In the genomic region with DNA sequence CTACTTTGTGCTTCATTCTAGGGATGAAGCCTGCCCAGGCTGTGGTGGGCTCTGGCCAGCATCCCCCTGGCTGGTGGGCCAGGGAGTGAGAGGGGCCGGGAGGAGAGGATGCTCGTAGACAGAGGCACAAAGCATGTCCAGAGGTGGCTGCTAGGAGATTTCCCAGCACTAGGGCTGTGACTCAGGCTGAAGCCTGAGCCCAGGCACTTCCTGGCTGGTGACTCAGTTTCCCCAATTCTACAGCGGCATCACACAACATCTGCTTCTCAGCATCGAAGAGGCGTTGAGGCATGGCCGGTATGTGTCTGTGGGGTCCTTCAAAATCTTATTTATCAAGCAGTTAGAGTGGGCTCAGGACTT, we compare ENCODE assay signal across 9 cellular contexts. TPM values are rescaled to one million over a fixed set of nuclear protein-coding genes. Genes with fewer than 3 reads are reported as not detected.
DNase-seq lines count a peak whose midpoint lies in the region; ATAC-seq and TF ChIP-seq lines count a peak whose summit lies in the region.
"Had no signal": no experiment of that assay in that cellular context is flagged by ENCODE, and none has a peak within 500 bp of the region (broad histone marks: within the 10 kb centered on the region; RNA-seq: fewer than 3 reads in every experiment).

No MANE protein-coding gene starts in this region.

- H3K27me3 ChIP-seq in Panc1 (ENCODE audit: control insufficient read depth, insufficient read depth, low read length): no peaks in the 10 kb centered on the region
- no peaks in the 10 kb centered on the region for H3K27me3 ChIP-seq in lower lobe of right lung (ENCODE audit: low read depth)
- H3K27me3 ChIP-seq in testis: no peaks in the 10 kb centered on the region
- H3K27me3 ChIP-seq in MG63: peaks cover 2% of the 10 kb centered on the region; the same call in 1 of the 2 replicates
- H3K27me3 ChIP-seq: hepatocyte had no signal

- 90 to 95% methylated on average over 6 of the region's 6 CpGs for WGBS in testis, 2 donors

- H3K36me3 ChIP-seq in Panc1 (ENCODE audit: control insufficient read depth, insufficient read depth, low read length) (no peaks in the 10 kb centered on the region), lower lobe of right lung (no peaks in the 10 kb centered on the region), testis (ENCODE audit: low read depth, missing control alignments) (no peaks in the 10 kb centered on the region), MG63 (no peaks in the 10 kb centered on the region)

- intact Hi-C loops in Panc1 (cut with micrococcal nuclease; ENCODE audit: unreplicated experiment): loop anchor here (10.0 kb wide), 2 partner anchors 149 to 189 kb away; no protein-coding TSS in a partner anchor
- intact Hi-C loops in lower lobe of right lung (cut with DNase I): no loop called here
- intact Hi-C loops in testis (cut with DNase I; ENCODE audit: low total_unique reads): loop anchor here (5.0 kb wide), 1 partner anchor 217 kb away; no protein-coding TSS in a partner anchor

- H3K9me3 ChIP-seq in Panc1 (ENCODE audit: control insufficient read depth, insufficient read depth, low read depth, low read length): no peaks in the 10 kb centered on the region
- H3K9me3 ChIP-seq in lower lobe of right lung: no peaks in the 10 kb centered on the region
- H3K9me3 ChIP-seq in testis: no peaks in the 10 kb centered on the region
- no peaks in the 10 kb centered on the region for H3K9me3 ChIP-seq in MG63

- no peak for DNase-seq in Panc1 (ENCODE audit: low read depth, low spot score)
- no peak for DNase-seq in coronary artery (ENCODE audit: low spot score)
- no peak for DNase-seq in lower lobe of right lung
- no peak for DNase-seq in testis
- no peak for DNase-seq in stimulated activated CD4-positive, alpha-beta T cell treated with anti-CD3 and anti-CD28 coated beads, Interleukin-12 subunit alpha, Interleukin-12 subunit beta, amount 100 ng/mL, for 4 hours
- DNase-seq in MG63: no peak
- DNase-seq in DMS79 treated with DMSO at 0.1 percent for 48 hours (lab: John Stamatoyannopoulos, UW): no peak

- no TSS peak for BruUV-seq in Panc1 (replicated peaks; lab: Mats Ljungman, UMichigan)

- ATAC-seq in Panc1: no peak
- no peak for ATAC-seq in lower lobe of right lung
- ATAC-seq in GM21723 (IDR thresholded peaks at IDR 0.05; ENCODE audit: unreplicated experiment): no peak

- H3K4me3 ChIP-seq in Panc1 (ENCODE audit: low read depth in 2 of 2, low read length in 2 of 2) (no peak overlapping the region), coronary artery (no peak overlapping the region), lower lobe of right lung (no peak overlapping the region), testis (no peak overlapping the region), MG63 (no peak overlapping the region)
- H3K4me3 ChIP-seq: hepatocyte had no signal

- POLR2A ChIA-PET in Panc1 (lab: Charles Lee): no interaction called here

- CTCF ChIA-PET in Panc1 (lab: Charles Lee): interaction anchor here (0.7 to 1.7 kb wide), 11 partner anchors 18 to 244 kb away, joined by 3 to 15 read pairs (median 4); a partner anchor contains a TSS

- TF ChIP-seq POLR2A in testis (IDR thresholded peaks at IDR 0.05): no peak

- H3K27ac ChIP-seq in Panc1 (ENCODE audit: low read length) (peak overlapping the region; percentile 66), coronary artery (peak overlapping the region; percentile 62 to 76), lower lobe of right lung (peak overlapping the region; percentile 87), testis (peak overlapping the region; percentile 8 to 42)
- H3K27ac ChIP-seq: hepatocyte had no signal

- TF ChIP-seq CTCF in Panc1 (IDR thresholded peaks at IDR 0.05) (no peak), coronary artery (IDR thresholded peaks at IDR 0.05) (no peak), lower lobe of right lung (IDR thresholded peaks at IDR 0.05) (no peak), testis (IDR thresholded peaks at IDR 0.05) (no peak)

- H3K4me1 ChIP-seq in Panc1 (ENCODE audit: control insufficient read depth, insufficient read depth, low read length): peaks cover 45% of the 10 kb centered on the region
- peaks cover 59% of the 10 kb centered on the region for H3K4me1 ChIP-seq in lower lobe of right lung
- H3K4me1 ChIP-seq in testis: peaks cover 6% of the 10 kb centered on the region

- in situ Hi-C loops in Panc1 (cut with HindIII; ENCODE audit: low pct_unique_long_range_greater_than_20kb, low sequenced_read_pairs): no loop called here

RNA-seq across cellular contexts. Expression of a gene that starts 55.6 kb away (rescaled TPM):
- total RNA-seq in Panc1 (2021; ENCODE audit: unreplicated experiment) (79.9 TPM), lower lobe of right lung (367 TPM), testis (100 to 1,000 TPM; 159 to 172 TPM)
- 65.0 TPM for polyA plus RNA-seq in Panc1 (2012; ENCODE audit: insufficient read length)
- 86.2 TPM for polyA plus RNA-seq in testis (ENCODE audit: insufficient read depth, low read depth, low replicate concordance)
- 80.6 and 99.2 TPM in 2 replicates for total RNA-seq in MG63 (2014; rRNA removed; shearing (Covaris generic); ENCODE audit: low replicate concordance)

Comparison
In these comparisons a context has a peak if more than half of its experiments do, and no peak if none do; other contexts are left out.
1. H3K27ac ChIP-seq: peak in every context shown above with its lines; median percentile 87 in lower lobe of right lung; 69 in coronary artery; 66 in Panc1; 25 in testis.